9 cellular contexts compared by ENCODE assay signal in the genomic region with DNA sequence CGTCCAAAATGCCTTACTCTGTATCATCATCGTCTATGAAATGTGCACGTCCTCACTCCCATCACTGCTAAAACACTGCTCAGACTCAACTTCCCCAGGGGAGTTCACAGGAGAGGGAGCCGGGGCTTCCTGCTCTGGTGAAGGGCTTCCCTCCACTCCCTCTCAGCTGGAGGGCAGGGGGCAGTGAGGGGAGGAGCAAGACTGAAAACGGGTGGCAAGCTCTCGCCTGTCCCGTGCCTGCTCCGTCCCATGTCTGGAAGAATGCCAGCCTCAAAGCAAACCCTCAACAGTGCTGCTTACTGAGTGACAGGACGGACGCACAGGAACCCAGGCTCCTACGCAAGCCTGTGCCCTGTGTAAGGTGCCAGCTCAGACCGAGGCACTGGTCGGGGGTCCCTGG. TPM values are rescaled to one million over a fixed set of nuclear protein-coding genes. Genes with fewer than 3 reads are reported as not detected.
A peak's percentile ranks its signal among the peaks of the same experiment; 100 is the strongest.
DNase-seq lines count a peak whose midpoint lies in the region; ATAC-seq and TF ChIP-seq lines count a peak whose summit lies in the region.
"Had no signal": no experiment of that assay in that cellular context is flagged by ENCODE, and none has a peak within 500 bp of the region (broad histone marks: within the 10 kb centered on the region; RNA-seq: fewer than 3 reads in every experiment).

No MANE protein-coding gene starts in this region.

- H3K9ac ChIP-seq in MM.1S (ENCODE audit: low read length), result no peak overlapping the region

- H3K27me3 ChIP-seq in MM.1S (replicated peaks; ENCODE audit: insufficient read depth, low read length) (peaks cover 26% of the 10 kb centered on the region), esophagus squamous epithelium (no peaks in the 10 kb centered on the region)

- peaks cover 3% of the 10 kb centered on the region; the same call in 1 of the 2 replicates for H3K4me1 ChIP-seq in MM.1S (ENCODE audit: low read length)
- peaks cover 17 to 55% (median 17%) of the 10 kb centered on the region in 3 donors for H3K4me1 ChIP-seq in esophagus squamous epithelium

- intact Hi-C loops in esophagus squamous epithelium (cut with DNase I) (no loop called here), sciatic nerve (cut with DNase I) (no loop called here)

- ATAC-seq in GM18907 (IDR thresholded peaks at IDR 0.05; ENCODE audit: unreplicated experiment), result peak; percentile 28
- peak; percentile 65 for ATAC-seq in sciatic nerve
- no peak for ATAC-seq in GM19397 (IDR thresholded peaks at IDR 0.05; ENCODE audit: unreplicated experiment)

- 29 to 47% methylated on average over 3 to 4 of the region's 13 CpGs for WGBS in esophagus squamous epithelium, 2 donors

- H3K27ac ChIP-seq in MM.1S (ENCODE audit: low read length), result no peak overlapping the region
- H3K27ac ChIP-seq in esophagus squamous epithelium, result peak overlapping the region; percentile 25 to 81 (median 80)

- no peaks in the 10 kb centered on the region for H3K9me2 ChIP-seq in MM.1S (replicated peaks; ENCODE audit: insufficient read depth, low read length)

- H3K36me3 ChIP-seq in MM.1S (replicated peaks; ENCODE audit: insufficient read depth, low read length) (no peaks in the 10 kb centered on the region), esophagus squamous epithelium (peaks cover 0 to 10% (median 0%) of the 10 kb centered on the region in 3 donors)

- no peaks in the 10 kb centered on the region for H4K20me1 ChIP-seq in MM.1S (ENCODE audit: insufficient read depth, low read length)

- H3K79me2 ChIP-seq in MM.1S (ENCODE audit: low read length), result no peaks in the 10 kb centered on the region

- TF ChIP-seq CTCF in MM.1S (IDR thresholded peaks at IDR 0.05; ENCODE audit: low read length) (no peak), esophagus squamous epithelium (IDR thresholded peaks at IDR 0.05) (no peak)

- no peak for TF ChIP-seq POLR2A in esophagus squamous epithelium (IDR thresholded peaks at IDR 0.05)

- H3K4me3 ChIP-seq in MM.1S (ENCODE audit: low read length), result peak overlapping the region; percentile 47
- H3K4me3 ChIP-seq in esophagus squamous epithelium, result peak overlapping the region; percentile 11 to 31 (median 22)

- H3F3A ChIP-seq in MM.1S (ENCODE audit: insufficient read depth, low read length), result no peaks in the 10 kb centered on the region

- peak overlapping the region; percentile 21; the same call in 1 of the 2 replicates for H2AFZ ChIP-seq in MM.1S (ENCODE audit: low read length)

- peak overlapping the region; percentile 69 for H3K4me2 ChIP-seq in MM.1S (ENCODE audit: low read depth, low read length)

- DNase-seq in MM.1S (no peak), esophagus squamous epithelium (lab: John Stamatoyannopoulos, UW) (no peak), sciatic nerve (ENCODE audit: low spot score) (no peak), amygdala (lab: John Stamatoyannopoulos, UW) (no peak), RKO (ENCODE audit: low spot score) (no peak)
- no peak for DNase-seq in activated CD4-positive, CD25-positive, alpha-beta regulatory T cell (lab: John Stamatoyannopoulos, UW)
- DNase-seq: NCI-H1436 had no signal

- H3K9me3 ChIP-seq in MM.1S (replicated peaks; ENCODE audit: insufficient read depth, low read length) (no peaks in the 10 kb centered on the region), esophagus squamous epithelium (no peaks in the 10 kb centered on the region)

RNA-seq across cellular contexts. Expression of gene PRKAG2, which starts 25.1 kb away (rescaled TPM):
- 10 to 100 TPM in 3 of 4 donors, 1 to 10 TPM in 1; 8.9 to 35.1 (median 13.6) TPM for total RNA-seq in esophagus squamous epithelium
- total RNA-seq in sciatic nerve, result 31.5 TPM
